37 cellular contexts compared by ENCODE assay signal in the genomic region with DNA sequence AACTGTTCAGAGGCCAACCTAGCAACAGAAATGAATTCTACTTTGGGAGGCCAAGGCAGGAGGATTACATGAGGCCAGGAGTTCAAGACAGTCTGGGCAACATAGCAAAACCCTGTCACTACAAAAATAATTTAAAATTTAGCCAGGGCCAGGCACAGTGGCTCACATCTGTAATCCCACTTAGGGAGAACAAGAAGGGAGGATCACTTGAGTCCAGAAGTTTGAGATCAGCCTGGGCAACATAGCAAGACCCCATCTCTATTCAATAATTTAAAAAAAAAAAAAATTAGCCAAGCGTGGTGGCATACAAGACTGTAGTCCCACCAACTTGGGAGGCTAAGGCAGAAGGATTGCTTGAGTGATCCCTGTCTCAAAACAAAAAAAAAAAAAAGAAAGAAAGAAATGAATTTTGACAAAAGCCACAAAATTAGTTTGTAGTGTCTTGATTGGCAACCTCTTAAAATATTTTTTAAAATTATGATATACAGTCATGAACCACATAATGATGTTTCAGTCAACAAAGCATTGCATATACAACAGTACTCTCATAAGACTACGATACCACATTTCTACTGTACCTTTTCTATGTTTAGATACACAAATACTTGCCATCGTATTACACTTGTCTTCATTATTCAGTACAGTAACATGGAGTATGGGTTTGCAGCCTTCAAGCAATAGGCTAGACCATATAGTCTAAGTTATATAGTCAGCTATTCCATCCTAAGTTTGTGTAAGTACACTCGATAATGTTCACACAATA.
DNase-seq lines count a peak whose midpoint lies in the region; ATAC-seq, FAIRE-seq and TF ChIP-seq lines count a peak whose summit lies in the region.
"Had no signal": no experiment of that assay in that cellular context is flagged by ENCODE, and none has a peak within 500 bp of the region (broad histone marks: within the 10 kb centered on the region; RNA-seq: fewer than 3 reads in every experiment).

No MANE protein-coding gene starts in this region.

- FAIRE-seq in HepG2 (lab: Jason Lieb, UNC), result no peak
- FAIRE-seq in K562 (lab: Jason Lieb, UNC), result peak; percentile 44
- FAIRE-seq: A204.1, A549, D721Med had no signal

- H3K4me3 ChIP-seq in HepG2 (replicated peaks in 1 of 3; ENCODE audit: insufficient read depth in 1 of 3, low read depth in 2 of 3, low read length in 3 of 3), result no peak overlapping the region
- no peak overlapping the region for H3K4me3 ChIP-seq in right lobe of liver
- no peak overlapping the region for H3K4me3 ChIP-seq in HEK293 (ENCODE audit: low read depth, low read length)
- H3K4me3 ChIP-seq in K562, result no peak overlapping the region
- no peak overlapping the region for H3K4me3 ChIP-seq in osteoblast (ENCODE audit: insufficient read depth, low read length)
- H3K4me3 ChIP-seq: A549; BLaER1; BLaER1 treated with 17β-estradiol and CSF1 and Interleukin-3, amounts not matched to agents 10 nM and 100 nM had no signal

- TF ChIP-seq CTCF in HepG2 (CRISPR knock-in tag; IDR thresholded peaks at IDR 0.05), result no peak
- no peak for TF ChIP-seq CTCF in right lobe of liver (IDR thresholded peaks at IDR 0.05)
- TF ChIP-seq CTCF in HEK293 (tag by site-specific recombination; IDR thresholded peaks at IDR 0.05), result no peak
- no peak for TF ChIP-seq CTCF in WTC11 (IDR thresholded peaks at IDR 0.05)
- TF ChIP-seq CTCF in K562 (IDR thresholded peaks at IDR 0.05 in 2 of 3, conservative IDR thresholded peaks at IDR 0.05 in 1 of 3; ENCODE audit: insufficient read depth in 2 of 3, low read depth in 1 of 3, low read length in 3 of 3), result no peak
- no peak for TF ChIP-seq CTCF in osteoblast (IDR thresholded peaks at IDR 0.05; ENCODE audit: extremely low read depth, low read depth, low read length)
- TF ChIP-seq CTCF in progenitor cell of endocrine pancreas (IDR thresholded peaks at IDR 0.05; ENCODE audit: unreplicated experiment), result no peak

- 94% methylated on average over 4 of the region's 4 CpGs for WGBS in HepG2 (ENCODE audit: low lambda C conversion rate)
- 95% methylated on average over 4 of the region's 4 CpGs for WGBS in right lobe of liver (ENCODE audit: insufficient coverage, low coverage, low lambda C conversion rate, missing lambda C conversion rate)
- WGBS in K562 (ENCODE audit: insufficient coverage, low coverage, missing lambda C conversion rate), result 37% methylated on average over 4 of the region's 4 CpGs

- H3K36me3 Mint-ChIP-seq in WTC11 (peaks cover 14% of the 10 kb centered on the region), progenitor cell of endocrine pancreas (ENCODE audit: insufficient read depth) (peaks cover 3% of the 10 kb centered on the region)

- no peak overlapping the region for H3K27ac ChIP-seq in HepG2 (ENCODE audit: extremely low read length, insufficient read depth, low read length)
- H3K27ac ChIP-seq in right lobe of liver, result no peak overlapping the region
- no peak overlapping the region for H3K27ac ChIP-seq in HEK293 (ENCODE audit: extremely low read depth, low read depth, low read length)
- H3K27ac ChIP-seq in K562 (ENCODE audit: extremely low read depth, low read depth, low read length), result no peak overlapping the region
- no peak overlapping the region for H3K27ac ChIP-seq in osteoblast (ENCODE audit: low read depth, low read length)
- H3K27ac ChIP-seq: 22Rv1; A549; BLaER1; BLaER1 treated with 17β-estradiol and CSF1 and Interleukin-3, amounts not matched to agents 10 nM and 100 nM; C4-2B had no signal

- peaks cover 21% of the 10 kb centered on the region for H3K27me3 Mint-ChIP-seq in WTC11 (ENCODE audit: low read depth)
- H3K27me3 Mint-ChIP-seq in progenitor cell of endocrine pancreas, result no peaks in the 10 kb centered on the region
- H3K27me3 Mint-ChIP-seq: B cell; CD4-positive, alpha-beta T cell had no signal

- TF ChIP-seq RAD21 in HepG2 (CRISPR knock-in tag; IDR thresholded peaks at IDR 0.05) (no peak), K562 (CRISPR knock-in tag; conservative IDR thresholded peaks at IDR 0.05 in 1 of 2, IDR thresholded peaks at IDR 0.05 in 1 of 2) (no peak)

- no peak for TF ChIP-seq EP300 in HepG2 (IDR thresholded peaks at IDR 0.05; ENCODE audit: low read depth in 2 of 2, low read length in 2 of 2)
- no peak for TF ChIP-seq EP300 in HepG2 (CRISPR knock-in tag; IDR thresholded peaks at IDR 0.05; ENCODE audit: borderline replicate concordance)
- no peak for TF ChIP-seq EP300 in K562 (IDR thresholded peaks at IDR 0.05; ENCODE audit: low read length)

- H3K4me3 Mint-ChIP-seq in WTC11, result no peak overlapping the region
- no peak overlapping the region for H3K4me3 Mint-ChIP-seq in progenitor cell of endocrine pancreas (ENCODE audit: low read depth)
- H3K4me3 Mint-ChIP-seq: B cell; CD14-positive monocyte; CD4-positive, alpha-beta memory T cell; CD4-positive, alpha-beta T cell; CD4-positive, CD25-positive, alpha-beta regulatory T cell; CD8-positive, alpha-beta memory T cell; CD8-positive, alpha-beta T cell had no signal

- H3K4me2 ChIP-seq in HepG2 (ENCODE audit: low read depth, low read length) (no peak overlapping the region), K562 (ENCODE audit: insufficient read depth, low read length) (no peak overlapping the region), osteoblast (ENCODE audit: insufficient read depth, low read length) (no peak overlapping the region)
- H3K4me2 ChIP-seq: A549, BLaER1 had no signal

- POLR2A ChIA-PET in HepG2 (lab: Yijun Ruan, JAX) (no interaction called here), HEK293 (lab: Yijun Ruan, JAX) (no interaction called here), WTC11 (lab: Charles Lee) (no interaction called here), K562 (lab: Yijun Ruan, JAX) (no interaction called here)

- H3K9ac ChIP-seq in HepG2 (ENCODE audit: insufficient read depth, low read depth, low read length) (no peak overlapping the region), K562 (ENCODE audit: insufficient read depth in 1 of 2, low read depth in 2 of 2, low read length in 2 of 2) (no peak overlapping the region)
- H3K9ac ChIP-seq: BLaER1; BLaER1 treated with 17β-estradiol and CSF1 and Interleukin-3, amounts not matched to agents 10 nM and 100 nM had no signal

- intact Hi-C loops in HepG2 (cut with micrococcal nuclease; ENCODE audit: unreplicated experiment) (no loop called here), right lobe of liver (cut with DNase I) (no loop called here), K562 (cut with micrococcal nuclease) (no loop called here)

- H2AFZ ChIP-seq in HepG2 (ENCODE audit: low read length) (no peak overlapping the region), K562 (ENCODE audit: low read depth, low read length) (no peak overlapping the region), osteoblast (ENCODE audit: low read length) (no peak overlapping the region)

- H3K9me3 ChIP-seq in HepG2 (ENCODE audit: low read length) (peaks cover 3% of the 10 kb centered on the region; the same call in 1 of the 2 replicates), right lobe of liver (no peaks in the 10 kb centered on the region), HEK293 (ENCODE audit: control insufficient read depth, insufficient read depth, low read depth, low read length) (no peaks in the 10 kb centered on the region), K562 (replicated peaks; ENCODE audit: control insufficient read depth, insufficient read depth, low read depth, low read length) (no peaks in the 10 kb centered on the region), osteoblast (ENCODE audit: low read depth, low read length) (peaks cover 1% of the 10 kb centered on the region)
- H3K9me3 ChIP-seq: BE2C had no signal

- H3K9me3 Mint-ChIP-seq in WTC11, result peaks cover 22% of the 10 kb centered on the region
- H3K9me3 Mint-ChIP-seq in progenitor cell of endocrine pancreas (ENCODE audit: low read depth), result peaks cover 13% of the 10 kb centered on the region
- H3K9me3 Mint-ChIP-seq: CD8-positive, alpha-beta T cell had no signal

- H3K36me3 ChIP-seq in HepG2 (replicated peaks in 1 of 2; ENCODE audit: control insufficient read depth in 1 of 2, insufficient read depth in 2 of 2, low read length in 2 of 2), result no peaks in the 10 kb centered on the region
- no peaks in the 10 kb centered on the region for H3K36me3 ChIP-seq in right lobe of liver
- no peaks in the 10 kb centered on the region for H3K36me3 ChIP-seq in HEK293 (ENCODE audit: control insufficient read depth in 2 of 2, insufficient read depth in 1 of 2, low read length in 2 of 2)
- H3K36me3 ChIP-seq in K562 (ENCODE audit: control insufficient read depth, insufficient read depth, low read length), result no peaks in the 10 kb centered on the region
- H3K36me3 ChIP-seq in osteoblast (ENCODE audit: insufficient read depth, low read length), result no peaks in the 10 kb centered on the region
- H3K36me3 ChIP-seq: BE2C had no signal

- TF ChIP-seq POLR2A in HepG2 (IDR thresholded peaks at IDR 0.05; ENCODE audit: insufficient read depth in 1 of 2, low read depth in 2 of 2, low read length in 2 of 2) (no peak), right lobe of liver (IDR thresholded peaks at IDR 0.05) (no peak), K562 (conservative IDR thresholded peaks at IDR 0.05) (no peak)

- DNase-seq in HepG2 (ENCODE audit: low spot score) (no peak), right lobe of liver (no peak), WTC11 (ENCODE audit: low spot score) (no peak), K562 (ENCODE audit: extremely low read depth in 1 of 4, low spot score in 3 of 4) (no peak), osteoblast (ENCODE audit: insufficient read length, low spot score, missing footprints) (no peak), progenitor cell of endocrine pancreas (ENCODE audit: low spot score, unreplicated experiment) (no peak), NCI-H1092 (lab: John Stamatoyannopoulos, UW) (no peak)
- DNase-seq: 8988T; ACHN; AML-193; BE2C; C1 segment of cervical spinal cord; Caco-2; Calu3; CD4-positive, alpha-beta memory T cell; CD4-positive, alpha-beta T cell; CD4-positive, CD25-positive, alpha-beta regulatory T cell; CD8-positive, alpha-beta memory T cell; CD8-positive, alpha-beta T cell; COR-L47; DMS 273 treated with DMSO at 0.1 percent for 48 hours; DMS153; DMS53; DMS79; DMS79 treated with DMSO at 0.1 percent for 48 hours; DND-41; EL had no signal

- no peaks in the 10 kb centered on the region for H3K9me1 ChIP-seq in K562 (ENCODE audit: control insufficient read depth, insufficient read depth, low read length)

- no TSS peak for BruUV-seq in HepG2 (replicated peaks; lab: Mats Ljungman, UMichigan)
- BruUV-seq in K562 (replicated peaks; lab: Mats Ljungman, UMichigan), result no TSS peak

- H3K79me2 ChIP-seq in HepG2 (ENCODE audit: insufficient read depth, low read length) (no peaks in the 10 kb centered on the region), K562 (ENCODE audit: control insufficient read depth, insufficient read depth, low read length) (no peaks in the 10 kb centered on the region), osteoblast (ENCODE audit: insufficient read depth, low read length) (no peaks in the 10 kb centered on the region)

- H3K4me1 ChIP-seq in HepG2 (ENCODE audit: insufficient read depth, low read length) (peaks cover 40% of the 10 kb centered on the region), right lobe of liver (no peaks in the 10 kb centered on the region), HEK293 (ENCODE audit: control insufficient read depth, insufficient read depth, low read length) (no peaks in the 10 kb centered on the region), K562 (replicated peaks in 1 of 2; ENCODE audit: control insufficient read depth in 2 of 2, insufficient read depth in 2 of 2, low read length in 2 of 2) (peaks cover 0 to 2% of the 10 kb centered on the region in 2 experiments; a peak in 1 of 5 replicates), osteoblast (ENCODE audit: insufficient read depth, low read length) (no peaks in the 10 kb centered on the region)
- H3K4me1 ChIP-seq: A549, BE2C had no signal

- H3K27ac Mint-ChIP-seq in WTC11 (no peak overlapping the region), progenitor cell of endocrine pancreas (no peak overlapping the region)
- H3K27ac Mint-ChIP-seq: B cell; CD4-positive, alpha-beta memory T cell; CD4-positive, alpha-beta T cell; CD4-positive, CD25-positive, alpha-beta regulatory T cell; CD8-positive, alpha-beta T cell had no signal

- in situ Hi-C loops in HepG2 (cut with HindIII; ENCODE audit: extremely low pct_ligation_motif_present, low pct_unique_long_range_greater_than_20kb), result no loop called here
- in situ Hi-C loops in K562 (cut with MboI), result no loop called here

- H3K27me3 ChIP-seq in HepG2 (ENCODE audit: control insufficient read depth in 1 of 2, insufficient read depth in 2 of 2, low read length in 2 of 2) (no peaks in the 10 kb centered on the region), right lobe of liver (no peaks in the 10 kb centered on the region), K562 (ENCODE audit: control insufficient read depth in 2 of 2, insufficient read depth in 2 of 2, low read length in 2 of 2) (no peaks in the 10 kb centered on the region), osteoblast (ENCODE audit: insufficient read depth, low read length) (no peaks in the 10 kb centered on the region)
- H3K27me3 ChIP-seq: BE2C; BLaER1; BLaER1 treated with 17β-estradiol and CSF1 and Interleukin-3, amounts not matched to agents 10 nM and 100 nM had no signal

- CTCF ChIA-PET in HepG2 (lab: Yijun Ruan, JAX; ENCODE audit: low intra/inter-chr PET ratio, low total read pairs), result no interaction called here
- CTCF ChIA-PET in HEK293 (lab: Yijun Ruan, JAX), result interaction anchor here (1.0 kb wide), 1 partner anchor 71 kb away, joined by 4 read pairs; no protein-coding TSS in a partner anchor
- CTCF ChIA-PET in WTC11 (lab: Charles Lee), result no interaction called here
- CTCF ChIA-PET in K562 (lab: Yijun Ruan, JAX; ENCODE audit: low intra/inter-chr PET ratio), result interaction anchor here (0.6 kb wide), 1 partner anchor 516 kb away, joined by 4 read pairs; no protein-coding TSS in a partner anchor

- H4K20me1 ChIP-seq in HepG2 (ENCODE audit: insufficient read depth, low read length) (no peaks in the 10 kb centered on the region), K562 (replicated peaks; ENCODE audit: control insufficient read depth, insufficient read depth, low read length) (no peaks in the 10 kb centered on the region), osteoblast (ENCODE audit: insufficient read depth, low read length) (no peaks in the 10 kb centered on the region)
- H4K20me1 ChIP-seq: BLaER1; BLaER1 treated with 17β-estradiol and CSF1 and Interleukin-3, amounts not matched to agents 10 nM and 100 nM had no signal

- peaks cover 8% of the 10 kb centered on the region for H3K4me1 Mint-ChIP-seq in WTC11
- peaks cover 6% of the 10 kb centered on the region for H3K4me1 Mint-ChIP-seq in progenitor cell of endocrine pancreas (ENCODE audit: low read depth)
- H3K4me1 Mint-ChIP-seq: CD4-positive, alpha-beta memory T cell had no signal

- ATAC-seq in HepG2, result no peak
- ATAC-seq in right lobe of liver, result no peak
- ATAC-seq in WTC11, result no peak
- no peak for ATAC-seq in K562
- ATAC-seq: A549; CD8-positive, alpha-beta T cell had no signal

Comparison
In these comparisons a context has a peak if more than half of its experiments do, and no peak if none do; other contexts are left out.
1. CTCF ChIA-PET loops: an anchor here in HEK293 (1.0 kb wide) and K562 (0.6 kb wide); none called in HepG2 and WTC11.
2. Of the 241 proteins assayed by ChIP-seq in both HepG2 and K562: peak only in HepG2: none; only in K562: none; in both: ZNF121; in neither: 240.